Comparison of ENCODE assay signal across 13 cellular contexts in genomic region chr20:59385461-59385860, GRCh38.
DNase-seq lines count a peak whose midpoint lies in the region; ATAC-seq and TF ChIP-seq lines count a peak whose summit lies in the region.
"Had no signal": no experiment of that assay in that cellular context is flagged by ENCODE, and none has a peak within 500 bp of the region (broad histone marks: within the 10 kb centered on the region; RNA-seq: fewer than 3 reads in every experiment).

No MANE protein-coding gene starts in this region.

- ATAC-seq in T-helper 17 cell: peak; percentile 79
- ATAC-seq in omental fat pad (ENCODE audit: low FRiP score): no peak
- ATAC-seq in GM19351 (IDR thresholded peaks at IDR 0.05; ENCODE audit: unreplicated experiment): no peak

- no peaks in the 10 kb centered on the region for H3K36me3 Mint-ChIP-seq in T-helper 17 cell (ENCODE audit: low read depth)

- H3K27ac Mint-ChIP-seq in T-helper 17 cell: peak overlapping the region; percentile 47

- peaks cover 5% of the 10 kb centered on the region for H3K4me1 Mint-ChIP-seq in T-helper 17 cell

- H3K27me3 Mint-ChIP-seq in T-helper 17 cell: no peaks in the 10 kb centered on the region

- DNase-seq in NCI-H82 (lab: John Stamatoyannopoulos, UW): peak; percentile 35
- no peak for DNase-seq in NCI-H82 treated with DMSO at 0.1 percent for 48 hours (lab: John Stamatoyannopoulos, UW; ENCODE audit: unreplicated experiment)
- DNase-seq in ELF-1 (ENCODE audit: low read depth, low spot score): peak; percentile 72
- no peak for DNase-seq in T-helper 17 cell
- peak; percentile 69 for DNase-seq in islet precursor cell
- DNase-seq in omental fat pad (ENCODE audit: low spot score): no peak
- DNase-seq in NCI-H1436 (lab: John Stamatoyannopoulos, UW): no peak
- DNase-seq: amygdala, NCI-H1105, NCI-H524, T1000 had no signal

- H3K9me3 ChIP-seq in T-helper 17 cell (ENCODE audit: control insufficient read depth, low read length, poor library complexity, severe bottlenecking): no peaks in the 10 kb centered on the region
- H3K9me3 ChIP-seq: prostate gland had no signal

- no peak for TF ChIP-seq CTCF in omental fat pad (IDR thresholded peaks at IDR 0.05)

- H3K4me3 Mint-ChIP-seq in T-helper 17 cell: no peak overlapping the region

Comparison
In these comparisons a context has a peak if more than half of its experiments do, and no peak if none do; other contexts are left out.
1. DNase-seq: peak in NCI-H82 (single experiment), ELF-1 (single experiment) and islet precursor cell (single experiment); none in NCI-H82 treated with DMSO at 0.1 percent for 48 hours (single experiment), T-helper 17 cell (0 of 3), omental fat pad (single experiment) and NCI-H1436 (single experiment).